In the genomic region with DNA sequence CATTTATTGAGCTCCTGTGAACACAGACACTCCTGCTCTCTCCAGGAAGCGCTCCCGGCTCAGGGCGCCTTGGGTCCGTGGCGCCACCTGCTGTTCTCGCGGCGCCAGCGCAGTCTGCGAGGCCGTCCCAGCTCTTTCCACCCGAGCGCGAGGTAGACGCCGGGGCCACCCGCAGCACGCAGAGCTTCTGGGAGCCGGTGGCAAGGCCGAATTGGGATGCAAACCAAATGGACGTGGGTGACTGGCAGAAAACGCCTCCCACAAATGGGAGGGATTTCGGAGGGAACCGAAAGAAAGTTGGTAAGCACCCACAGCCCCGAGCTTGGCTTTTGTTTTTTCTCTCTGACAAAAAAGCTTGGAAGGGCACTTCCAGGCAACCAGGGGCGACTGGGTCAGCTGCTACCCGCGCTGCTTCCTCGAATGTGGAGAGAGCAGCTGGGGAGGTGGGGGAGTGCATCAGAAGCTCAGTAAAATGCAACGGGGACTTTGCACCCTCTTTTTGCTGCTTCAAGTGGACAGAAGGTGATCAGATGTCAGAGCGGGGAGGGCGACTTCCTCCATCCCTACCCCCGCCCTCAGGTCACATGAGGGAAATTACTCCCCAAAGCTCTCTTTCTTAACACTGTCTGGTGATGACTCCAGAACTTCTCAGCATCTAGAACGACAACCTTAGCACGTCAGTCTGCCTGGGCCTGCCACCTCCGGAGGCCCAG, we compare ENCODE assay signal across 1 cellular context.
TF ChIP-seq lines count a peak whose summit lies in the region.

No MANE protein-coding gene starts in this region.

TF ChIP-seq in HepG2, 621 proteins besides CTCF, POLR2A, EP300 and RAD21 (continued from another document and continues in another):
- no peak for TF ChIP-seq ZNF558 (CRISPR knock-in tag; IDR thresholded peaks at IDR 0.05; ENCODE audit: borderline replicate concordance)
- 0 out of 2 replicates have a peak, but pooled peaks have one; percentile 9 for TF ChIP-seq SP5 (CRISPR knock-in tag; IDR thresholded peaks at IDR 0.05; ENCODE audit: borderline replicate concordance, low read depth)
- no peak for TF ChIP-seq ZNF83 (CRISPR knock-in tag; IDR thresholded peaks at IDR 0.05; ENCODE audit: borderline replicate concordance)
- peak; percentile 54; the same call in 1 of the 2 replicates for TF ChIP-seq GLI4 (CRISPR knock-in tag; IDR thresholded peaks at IDR 0.05; ENCODE audit: borderline replicate concordance)
- no peak for TF ChIP-seq ZKSCAN1 (IDR thresholded peaks at IDR 0.05; ENCODE audit: low read length)
- no peak for TF ChIP-seq ZNF850 (CRISPR knock-in tag; conservative IDR thresholded peaks at IDR 0.05)
- no peak for TF ChIP-seq ZNF17 (CRISPR knock-in tag; IDR thresholded peaks at IDR 0.05)
- TF ChIP-seq ZSCAN31 (CRISPR knock-in tag; IDR thresholded peaks at IDR 0.05; ENCODE audit: low read depth), result peak; percentile 57
- TF ChIP-seq NFKBIZ (CRISPR knock-in tag; IDR thresholded peaks at IDR 0.05), result peak; percentile 84; the same call in 1 of the 2 replicates
- no peak for TF ChIP-seq SOX13 (IDR thresholded peaks at IDR 0.05)
- TF ChIP-seq SOX13 (CRISPR knock-in tag; conservative IDR thresholded peaks at IDR 0.05 in 1 of 2, IDR thresholded peaks at IDR 0.05 in 1 of 2), result peak in 1 of 2 experiments; percentile 45; a peak in 1 of 4 replicates
- TF ChIP-seq KLF9 (CRISPR knock-in tag; IDR thresholded peaks at IDR 0.05; ENCODE audit: low read depth), result no peak; the same call in 1 of the 2 replicates
- TF ChIP-seq ZNF432 (CRISPR knock-in tag; IDR thresholded peaks at IDR 0.05; ENCODE audit: borderline replicate concordance), result no peak
- peak; percentile 72 for TF ChIP-seq YY1 (IDR thresholded peaks at IDR 0.05; ENCODE audit: insufficient read depth, insufficient replicate concordance, low read depth, low read length)
- no peak for TF ChIP-seq ZNF138 (CRISPR knock-in tag; IDR thresholded peaks at IDR 0.05; ENCODE audit: low read depth)
- no peak; the same call in 1 of the 2 replicates for TF ChIP-seq ZNF567 (CRISPR knock-in tag; IDR thresholded peaks at IDR 0.05; ENCODE audit: borderline replicate concordance)
- peak; percentile 95 for TF ChIP-seq ZNF878 (CRISPR knock-in tag; IDR thresholded peaks at IDR 0.05)
- TF ChIP-seq ZNF207 (IDR thresholded peaks at IDR 0.05; ENCODE audit: borderline replicate concordance), result no peak
- TF ChIP-seq ZNF75D (CRISPR knock-in tag; IDR thresholded peaks at IDR 0.05; ENCODE audit: borderline replicate concordance), result no peak
- no peak for TF ChIP-seq FOSL1 (CRISPR knock-in tag; IDR thresholded peaks at IDR 0.05; ENCODE audit: borderline replicate concordance)
- TF ChIP-seq ZNF563 (CRISPR knock-in tag; IDR thresholded peaks at IDR 0.05), result no peak
- TF ChIP-seq ZNF670 (CRISPR knock-in tag; IDR thresholded peaks at IDR 0.05; ENCODE audit: borderline replicate concordance), result no peak; the same call in none of the 2 replicates
- TF ChIP-seq NCOA2 (CRISPR knock-in tag; IDR thresholded peaks at IDR 0.05), result peak; percentile 40; the same call in 1 of the 2 replicates
- TF ChIP-seq ZNF615 (CRISPR knock-in tag; IDR thresholded peaks at IDR 0.05; ENCODE audit: borderline replicate concordance), result peak; percentile 78; the same call in 1 of the 2 replicates
- peak; percentile 16; the same call in 1 of the 2 replicates for TF ChIP-seq ZNF552 (CRISPR knock-in tag; IDR thresholded peaks at IDR 0.05; ENCODE audit: borderline replicate concordance)
- TF ChIP-seq FOXJ3 (CRISPR knock-in tag; IDR thresholded peaks at IDR 0.05; ENCODE audit: borderline replicate concordance), result no peak
- no peak for TF ChIP-seq ZNF30 (CRISPR knock-in tag; IDR thresholded peaks at IDR 0.05)
- TF ChIP-seq, protein P1, sequence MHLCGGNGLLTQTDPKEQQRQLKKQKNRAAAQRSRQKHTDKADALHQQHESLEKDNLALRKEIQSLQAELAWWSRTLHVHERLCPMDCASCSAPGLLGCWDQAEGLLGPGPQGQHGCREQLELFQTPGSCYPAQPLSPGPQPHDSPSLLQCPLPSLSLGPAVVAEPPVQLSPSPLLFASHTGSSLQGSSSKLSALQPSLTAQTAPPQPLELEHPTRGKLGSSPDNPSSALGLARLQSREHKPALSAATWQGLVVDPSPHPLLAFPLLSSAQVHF (CRISPR knock-in tag; IDR thresholded peaks at IDR 0.05), result no peak
- TF ChIP-seq ZNF644 (CRISPR knock-in tag; IDR thresholded peaks at IDR 0.05; ENCODE audit: low read depth), result 0 out of 2 replicates have a peak, but pooled peaks have one; percentile 12
- no peak for TF ChIP-seq RBM22 (optimal IDR thresholded peaks at IDR 0.05; ENCODE audit: low read length)
- peak; percentile 72; the same call in 1 of the 2 replicates for TF ChIP-seq ZNF891 (CRISPR knock-in tag; IDR thresholded peaks at IDR 0.05)
- TF ChIP-seq, protein P2, sequence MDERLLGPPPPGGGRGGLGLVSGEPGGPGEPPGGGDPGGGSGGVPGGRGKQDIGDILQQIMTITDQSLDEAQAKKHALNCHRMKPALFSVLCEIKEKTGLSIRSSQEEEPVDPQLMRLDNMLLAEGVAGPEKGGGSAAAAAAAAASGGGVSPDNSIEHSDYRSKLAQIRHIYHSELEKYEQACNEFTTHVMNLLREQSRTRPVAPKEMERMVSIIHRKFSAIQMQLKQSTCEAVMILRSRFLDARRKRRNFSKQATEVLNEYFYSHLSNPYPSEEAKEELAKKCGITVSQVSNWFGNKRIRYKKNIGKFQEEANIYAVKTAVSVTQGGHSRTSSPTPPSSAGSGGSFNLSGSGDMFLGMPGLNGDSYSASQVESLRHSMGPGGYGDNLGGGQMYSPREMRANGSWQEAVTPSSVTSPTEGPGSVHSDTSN (CRISPR knock-in tag; IDR thresholded peaks at IDR 0.05), result no peak; the same call in 1 of the 2 replicates
- TF ChIP-seq, protein P3, sequence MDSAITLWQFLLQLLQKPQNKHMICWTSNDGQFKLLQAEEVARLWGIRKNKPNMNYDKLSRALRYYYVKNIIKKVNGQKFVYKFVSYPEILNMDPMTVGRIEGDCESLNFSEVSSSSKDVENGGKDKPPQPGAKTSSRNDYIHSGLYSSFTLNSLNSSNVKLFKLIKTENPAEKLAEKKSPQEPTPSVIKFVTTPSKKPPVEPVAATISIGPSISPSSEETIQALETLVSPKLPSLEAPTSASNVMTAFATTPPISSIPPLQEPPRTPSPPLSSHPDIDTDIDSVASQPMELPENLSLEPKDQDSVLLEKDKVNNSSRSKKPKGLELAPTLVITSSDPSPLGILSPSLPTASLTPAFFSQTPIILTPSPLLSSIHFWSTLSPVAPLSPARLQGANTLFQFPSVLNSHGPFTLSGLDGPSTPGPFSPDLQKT (CRISPR knock-in tag; IDR thresholded peaks at IDR 0.05; ENCODE audit: borderline replicate concordance), result no peak
- TF ChIP-seq, protein P4, sequence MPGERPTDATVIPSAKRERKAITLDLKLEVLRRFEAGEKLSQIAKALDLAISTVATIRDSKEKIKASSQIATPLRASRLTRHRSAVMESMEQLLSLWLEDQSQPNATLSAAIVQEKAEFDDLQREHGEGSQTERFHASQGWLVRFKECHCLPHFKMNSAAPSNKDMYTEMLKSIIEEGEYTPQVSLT (CRISPR knock-in tag; IDR thresholded peaks at IDR 0.05; ENCODE audit: borderline replicate concordance, low read depth), result no peak
- TF ChIP-seq MEIS1 (CRISPR knock-in tag; IDR thresholded peaks at IDR 0.05; ENCODE audit: borderline replicate concordance), result no peak
- TF ChIP-seq CBX5 (CRISPR knock-in tag; IDR thresholded peaks at IDR 0.05; ENCODE audit: borderline replicate concordance), result peak; percentile 97
- TF ChIP-seq ZSCAN9 (CRISPR knock-in tag; IDR thresholded peaks at IDR 0.05; ENCODE audit: borderline replicate concordance), result peak; percentile 80
- TF ChIP-seq, protein P5, sequence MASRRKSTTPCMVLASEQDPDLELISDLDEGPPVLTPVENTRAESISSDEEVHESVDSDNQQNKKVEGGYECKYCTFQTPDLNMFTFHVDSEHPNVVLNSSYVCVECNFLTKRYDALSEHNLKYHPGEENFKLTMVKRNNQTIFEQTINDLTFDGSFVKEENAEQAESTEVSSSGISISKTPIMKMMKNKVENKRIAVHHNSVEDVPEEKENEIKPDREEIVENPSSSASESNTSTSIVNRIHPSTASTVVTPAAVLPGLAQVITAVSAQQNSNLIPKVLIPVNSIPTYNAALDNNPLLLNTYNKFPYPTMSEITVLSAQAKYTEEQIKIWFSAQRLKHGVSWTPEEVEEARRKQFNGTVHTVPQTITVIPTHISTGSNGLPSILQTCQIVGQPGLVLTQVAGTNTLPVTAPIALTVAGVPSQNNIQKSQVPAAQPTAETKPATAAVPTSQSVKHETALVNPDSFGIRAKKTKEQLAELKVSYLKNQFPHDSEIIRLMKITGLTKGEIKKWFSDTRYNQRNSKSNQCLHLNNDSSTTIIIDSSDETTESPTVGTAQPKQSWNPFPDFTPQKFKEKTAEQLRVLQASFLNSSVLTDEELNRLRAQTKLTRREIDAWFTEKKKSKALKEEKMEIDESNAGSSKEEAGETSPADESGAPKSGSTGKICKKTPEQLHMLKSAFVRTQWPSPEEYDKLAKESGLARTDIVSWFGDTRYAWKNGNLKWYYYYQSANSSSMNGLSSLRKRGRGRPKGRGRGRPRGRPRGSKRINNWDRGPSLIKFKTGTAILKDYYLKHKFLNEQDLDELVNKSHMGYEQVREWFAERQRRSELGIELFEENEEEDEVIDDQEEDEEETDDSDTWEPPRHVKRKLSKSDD (CRISPR knock-in tag; IDR thresholded peaks at IDR 0.05; ENCODE audit: low read depth), result no peak
- TF ChIP-seq MBD4 (IDR thresholded peaks at IDR 0.05; ENCODE audit: borderline replicate concordance, low read length), result no peak
- TF ChIP-seq ZNF34 (CRISPR knock-in tag; IDR thresholded peaks at IDR 0.05; ENCODE audit: borderline replicate concordance), result peak; percentile 95; the same call in 1 of the 2 replicates
- TF ChIP-seq, protein P6, sequence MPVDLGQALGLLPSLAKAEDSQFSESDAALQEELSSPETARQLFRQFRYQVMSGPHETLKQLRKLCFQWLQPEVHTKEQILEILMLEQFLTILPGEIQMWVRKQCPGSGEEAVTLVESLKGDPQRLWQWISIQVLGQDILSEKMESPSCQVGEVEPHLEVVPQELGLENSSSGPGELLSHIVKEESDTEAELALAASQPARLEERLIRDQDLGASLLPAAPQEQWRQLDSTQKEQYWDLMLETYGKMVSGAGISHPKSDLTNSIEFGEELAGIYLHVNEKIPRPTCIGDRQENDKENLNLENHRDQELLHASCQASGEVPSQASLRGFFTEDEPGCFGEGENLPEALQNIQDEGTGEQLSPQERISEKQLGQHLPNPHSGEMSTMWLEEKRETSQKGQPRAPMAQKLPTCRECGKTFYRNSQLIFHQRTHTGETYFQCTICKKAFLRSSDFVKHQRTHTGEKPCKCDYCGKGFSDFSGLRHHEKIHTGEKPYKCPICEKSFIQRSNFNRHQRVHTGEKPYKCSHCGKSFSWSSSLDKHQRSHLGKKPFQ (CRISPR knock-in tag; IDR thresholded peaks at IDR 0.05; ENCODE audit: insufficient replicate concordance), result peak; percentile 70
- TF ChIP-seq ZMYM3 (CRISPR knock-in tag; IDR thresholded peaks at IDR 0.05), result peak; percentile 77
- peak; percentile 54 for TF ChIP-seq TAF1 (CRISPR knock-in tag; IDR thresholded peaks at IDR 0.05)
- TF ChIP-seq ZNF24 (IDR thresholded peaks at IDR 0.05), result no peak
- TF ChIP-seq ZNF251 (CRISPR knock-in tag; IDR thresholded peaks at IDR 0.05), result no peak
- TF ChIP-seq MBNL3 (CRISPR knock-in tag; conservative IDR thresholded peaks at IDR 0.05), result no peak
- TF ChIP-seq, protein P7, sequence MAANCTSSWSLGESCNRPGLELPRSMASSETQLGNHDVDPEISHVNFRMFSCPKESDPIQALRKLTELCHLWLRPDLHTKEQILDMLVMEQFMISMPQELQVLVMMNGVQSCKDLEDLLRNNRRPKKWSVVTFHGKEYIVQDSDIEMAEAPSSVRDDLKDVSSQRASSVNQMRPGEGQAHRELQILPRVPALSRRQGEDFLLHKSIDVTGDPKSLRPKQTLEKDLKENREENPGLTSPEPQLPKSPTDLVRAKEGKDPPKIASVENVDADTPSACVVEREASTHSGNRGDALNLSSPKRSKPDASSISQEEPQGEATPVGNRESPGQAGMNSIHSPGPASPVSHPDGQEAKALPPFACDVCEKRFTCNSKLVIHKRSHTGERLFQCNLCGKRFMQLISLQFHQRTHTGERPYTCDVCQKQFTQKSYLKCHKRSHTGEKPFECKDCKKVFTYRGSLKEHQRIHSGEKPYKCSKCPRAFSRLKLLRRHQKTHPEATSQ (CRISPR knock-in tag; IDR thresholded peaks at IDR 0.05; ENCODE audit: borderline replicate concordance), result no peak
- no peak for TF ChIP-seq ZNF570 (CRISPR knock-in tag; IDR thresholded peaks at IDR 0.05; ENCODE audit: borderline replicate concordance)
- TF ChIP-seq, protein P8, sequence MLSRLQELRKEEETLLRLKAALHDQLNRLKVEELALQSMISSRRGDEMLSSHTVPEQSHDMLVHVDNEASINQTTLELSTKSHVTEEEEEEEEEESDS (CRISPR knock-in tag; IDR thresholded peaks at IDR 0.05; ENCODE audit: borderline replicate concordance), result no peak
- no peak for TF ChIP-seq ZNF746 (CRISPR knock-in tag; IDR thresholded peaks at IDR 0.05)
- TF ChIP-seq ZNF713 (CRISPR knock-in tag; IDR thresholded peaks at IDR 0.05), result no peak
- TF ChIP-seq, protein P9, sequence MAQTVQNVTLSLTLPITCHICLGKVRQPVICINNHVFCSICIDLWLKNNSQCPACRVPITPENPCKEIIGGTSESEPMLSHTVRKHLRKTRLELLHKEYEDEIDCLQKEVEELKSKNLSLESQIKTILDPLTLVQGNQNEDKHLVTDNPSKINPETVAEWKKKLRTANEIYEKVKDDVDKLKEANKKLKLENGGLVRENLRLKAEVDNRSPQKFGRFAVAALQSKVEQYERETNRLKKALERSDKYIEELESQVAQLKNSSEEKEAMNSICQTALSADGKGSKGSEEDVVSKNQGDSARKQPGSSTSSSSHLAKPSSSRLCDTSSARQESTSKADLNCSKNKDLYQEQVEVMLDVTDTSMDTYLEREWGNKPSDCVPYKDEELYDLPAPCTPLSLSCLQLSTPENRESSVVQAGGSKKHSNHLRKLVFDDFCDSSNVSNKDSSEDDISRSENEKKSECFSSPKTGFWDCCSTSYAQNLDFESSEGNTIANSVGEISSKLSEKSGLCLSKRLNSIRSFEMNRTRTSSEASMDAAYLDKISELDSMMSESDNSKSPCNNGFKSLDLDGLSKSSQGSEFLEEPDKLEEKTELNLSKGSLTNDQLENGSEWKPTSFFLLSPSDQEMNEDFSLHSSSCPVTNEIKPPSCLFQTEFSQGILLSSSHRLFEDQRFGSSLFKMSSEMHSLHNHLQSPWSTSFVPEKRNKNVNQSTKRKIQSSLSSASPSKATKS (CRISPR knock-in tag; IDR thresholded peaks at IDR 0.05), result no peak
- TF ChIP-seq, protein P10, sequence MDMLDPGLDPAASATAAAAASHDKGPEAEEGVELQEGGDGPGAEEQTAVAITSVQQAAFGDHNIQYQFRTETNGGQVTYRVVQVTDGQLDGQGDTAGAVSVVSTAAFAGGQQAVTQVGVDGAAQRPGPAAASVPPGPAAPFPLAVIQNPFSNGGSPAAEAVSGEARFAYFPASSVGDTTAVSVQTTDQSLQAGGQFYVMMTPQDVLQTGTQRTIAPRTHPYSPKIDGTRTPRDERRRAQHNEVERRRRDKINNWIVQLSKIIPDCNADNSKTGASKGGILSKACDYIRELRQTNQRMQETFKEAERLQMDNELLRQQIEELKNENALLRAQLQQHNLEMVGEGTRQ (IDR thresholded peaks at IDR 0.05; ENCODE audit: low read depth, low read length), result peak; percentile 68
- TF ChIP-seq, protein P10 (CRISPR knock-in tag; IDR thresholded peaks at IDR 0.05; ENCODE audit: borderline replicate concordance), result peak; percentile 76
